11 cellular contexts compared by ENCODE assay signal in the genomic region with DNA sequence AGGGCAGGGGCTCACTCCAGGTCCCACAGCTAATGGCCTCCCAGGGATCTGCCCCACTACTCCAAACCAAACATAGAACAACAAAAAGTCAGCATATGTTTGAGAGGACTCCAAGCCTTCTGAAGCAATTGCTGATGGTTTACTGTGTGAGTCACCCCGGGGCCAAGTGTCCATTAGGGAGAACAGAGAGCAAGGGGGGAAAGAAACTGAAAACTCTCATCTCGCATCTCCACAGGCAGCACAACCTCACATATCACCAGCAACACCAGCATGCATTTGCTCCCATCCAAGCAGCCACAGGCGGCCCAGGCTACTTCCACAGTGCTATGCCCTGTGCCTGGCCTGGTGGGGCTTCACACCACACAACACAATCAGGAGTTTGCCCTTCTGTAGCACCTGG. TPM values are rescaled to one million over a fixed set of nuclear protein-coding genes. Genes with fewer than 3 reads are reported as not detected.
DNase-seq lines count a peak whose midpoint lies in the region; ATAC-seq, FAIRE-seq and TF ChIP-seq lines count a peak whose summit lies in the region.
"Had no signal": no experiment of that assay in that cellular context is flagged by ENCODE, and none has a peak within 500 bp of the region (broad histone marks: within the 10 kb centered on the region; RNA-seq: fewer than 3 reads in every experiment).

No MANE protein-coding gene starts in this region.

- no peak for FAIRE-seq in GM12878 (lab: Jason Lieb, UNC)

- SMC1A ChIA-PET in GM12878 (lab: Charles Lee; ENCODE audit: uncharacterized antibody, unreplicated experiment) = interaction anchor here (1.0 to 11.2 kb wide), 6 partner anchors 10 to 130 kb away, joined by 3 to 302 read pairs (median 6); partner anchors contain the start of gene CYRIA

- no peak for TF ChIP-seq EP300 in GM12878 (IDR thresholded peaks at IDR 0.05; ENCODE audit: borderline replicate concordance in 1 of 2, control insufficient read depth in 1 of 2, low read depth in 2 of 2, low read length in 2 of 2)

- peak overlapping the region; percentile 34 to 94 (median 80) for H3K4me3 Mint-ChIP-seq in IgD-negative memory B cell
- H3K4me3 Mint-ChIP-seq in stimulated activated memory B cell treated with anti-CD40 and anti-IgM and Interleukin-4, amounts not matched to agents 10 μg/mL and 1 μg/mL and 100 μg/mL, for 72 hours = peak overlapping the region; percentile 47
- H3K4me3 Mint-ChIP-seq: neural crest cell had no signal

- no peak overlapping the region for H2AFZ ChIP-seq in GM12878 (ENCODE audit: control insufficient read depth, low read depth, low read length)

- H3K27me3 ChIP-seq in GM12878 (replicated peaks in 1 of 2; ENCODE audit: control insufficient read depth in 2 of 2, insufficient read depth in 2 of 2, low read length in 1 of 2) = peaks cover 0 to 11% of the 10 kb centered on the region in 2 experiments

- peaks cover 16% of the 10 kb centered on the region for H3K4me1 ChIP-seq in GM12878 (ENCODE audit: control insufficient read depth, insufficient read depth, low read length)

- no peaks in the 10 kb centered on the region for H3K27me3 Mint-ChIP-seq in IgD-negative memory B cell
- no peaks in the 10 kb centered on the region for H3K27me3 Mint-ChIP-seq in stimulated activated memory B cell treated with anti-CD40 and anti-IgM and Interleukin-4, amounts not matched to agents 10 μg/mL and 1 μg/mL and 100 μg/mL, for 72 hours

- TF ChIP-seq POLR2A in GM12878 (IDR thresholded peaks at IDR 0.05; ENCODE audit: low read depth, low read length) = no peak

- no peak overlapping the region for H3K4me3 ChIP-seq in GM12878

- no peak for TF ChIP-seq CTCF in GM12878 (IDR thresholded peaks at IDR 0.05 in 2 of 3, conservative IDR thresholded peaks at IDR 0.05 in 1 of 3; ENCODE audit: control insufficient read depth in 2 of 3, extremely low read depth in 1 of 3, insufficient read depth in 1 of 3, low read depth in 3 of 3, low read length in 3 of 3)

- in situ Hi-C loops in GM12878 (cut with MboI) = no loop called here

- RAD21 ChIA-PET in GM12878 (lab: Charles Lee; ENCODE audit: unreplicated experiment) = interaction anchor here (0.8 to 11.2 kb wide), 5 partner anchors 12 to 131 kb away, joined by 3 to 185 read pairs (median 4); no protein-coding TSS in a partner anchor

- H3K36me3 ChIP-seq in GM12878 (ENCODE audit: control insufficient read depth in 2 of 2, insufficient read depth in 2 of 2, low read length in 1 of 2) = no peaks in the 10 kb centered on the region

- BruUV-seq in GM12878 (replicated peaks; lab: Mats Ljungman, UMichigan) = no TSS peak

- H3K27ac ChIP-seq in GM12878 (ENCODE audit: control insufficient read depth, insufficient read depth) = no peak overlapping the region

- H3K9me3 ChIP-seq in GM12878 (replicated peaks; ENCODE audit: control insufficient read depth, insufficient read depth, low read length) = no peaks in the 10 kb centered on the region

- no peak for DNase-seq in GM12878 (ENCODE audit: low read depth, low spot score)
- peak; percentile 26 for DNase-seq in kidney glomerular epithelial cell (lab: John Stamatoyannopoulos, UW)
- no peak for DNase-seq in activated CD4-positive, alpha-beta T cell treated with anti-CD3 and anti-CD28 coated beads for 4 hours
- DNase-seq in NCI-H1092 (lab: John Stamatoyannopoulos, UW) = no peak
- DNase-seq in NCI-H345 (lab: John Stamatoyannopoulos, UW) = no peak
- no peak for DNase-seq in OCI-M2 (lab: John Stamatoyannopoulos, UW; ENCODE audit: unreplicated experiment)

- intact Hi-C loops in GM12878 (cut with micrococcal nuclease; ENCODE audit: unreplicated experiment) = loop anchor here (2.0 kb wide), 1 partner anchor 30 kb away; no protein-coding TSS in a partner anchor

- no peaks in the 10 kb centered on the region for H4K20me1 ChIP-seq in GM12878 (ENCODE audit: control insufficient read depth, insufficient read depth)

- peaks cover 8% of the 10 kb centered on the region for H3K36me3 Mint-ChIP-seq in IgD-negative memory B cell
- peaks cover 33% of the 10 kb centered on the region for H3K36me3 Mint-ChIP-seq in stimulated activated memory B cell treated with anti-CD40 and anti-IgM and Interleukin-4, amounts not matched to agents 10 μg/mL and 1 μg/mL and 100 μg/mL, for 72 hours

- peak; percentile 24 for ATAC-seq in GM12878
- ATAC-seq in stimulated activated memory B cell treated with anti-CD40 and anti-IgM and Interleukin-4, amounts not matched to agents 10 μg/mL and 1 μg/mL and 100 μg/mL, for 72 hours = no peak
- ATAC-seq: HCT116, Panc1 had no signal

- POLR2A ChIA-PET in GM12878 (lab: Charles Lee) = interaction anchor here (2.8 to 3.3 kb wide), 3 partner anchors 28 to 38 kb away, joined by 9 to 15 read pairs (median 13); partner anchors contain the start of gene CYRIA

- CTCF ChIA-PET in GM12878 (lab: Yijun Ruan, JAX) = interaction anchor here (1.4 to 10.3 kb wide), 5 partner anchors 12 to 135 kb away, joined by 3 to 83 read pairs (median 12); no protein-coding TSS in a partner anchor

- peak overlapping the region; percentile 85 to 97 (median 96) for H3K27ac Mint-ChIP-seq in IgD-negative memory B cell
- peak overlapping the region; percentile 92 for H3K27ac Mint-ChIP-seq in stimulated activated memory B cell treated with anti-CD40 and anti-IgM and Interleukin-4, amounts not matched to agents 10 μg/mL and 1 μg/mL and 100 μg/mL, for 72 hours

- no peaks in the 10 kb centered on the region for H3K9me3 Mint-ChIP-seq in IgD-negative memory B cell
- H3K9me3 Mint-ChIP-seq in stimulated activated memory B cell treated with anti-CD40 and anti-IgM and Interleukin-4, amounts not matched to agents 10 μg/mL and 1 μg/mL and 100 μg/mL, for 72 hours = no peaks in the 10 kb centered on the region
- H3K9me3 Mint-ChIP-seq: neural crest cell had no signal

- TF ChIP-seq RAD21 in GM12878 (IDR thresholded peaks at IDR 0.05; ENCODE audit: insufficient read depth, low read depth, low read length) = no peak

- WGBS in GM12878 (ENCODE audit: insufficient coverage, insufficient replicate concordance, low lambda C conversion rate, missing lambda C conversion rate) = 0% methylated on average over 3 of the region's 3 CpGs

- no peak overlapping the region for H3K4me2 ChIP-seq in GM12878 (ENCODE audit: control insufficient read depth, insufficient read depth)

- H3K79me2 ChIP-seq in GM12878 (ENCODE audit: control insufficient read depth, insufficient read depth, low read length) = no peaks in the 10 kb centered on the region

- H3K9ac ChIP-seq in GM12878 (ENCODE audit: control insufficient read depth, insufficient read depth, low read length) = no peak overlapping the region

- peaks cover 94 to 96% (median 95%) of the 10 kb centered on the region in 3 donors for H3K4me1 Mint-ChIP-seq in IgD-negative memory B cell
- peaks cover 99% of the 10 kb centered on the region for H3K4me1 Mint-ChIP-seq in stimulated activated memory B cell treated with anti-CD40 and anti-IgM and Interleukin-4, amounts not matched to agents 10 μg/mL and 1 μg/mL and 100 μg/mL, for 72 hours

TF ChIP-seq in GM12878, 131 proteins besides CTCF, POLR2A, EP300 and RAD21 (continues in another document):
- TF ChIP-seq, protein P1, sequence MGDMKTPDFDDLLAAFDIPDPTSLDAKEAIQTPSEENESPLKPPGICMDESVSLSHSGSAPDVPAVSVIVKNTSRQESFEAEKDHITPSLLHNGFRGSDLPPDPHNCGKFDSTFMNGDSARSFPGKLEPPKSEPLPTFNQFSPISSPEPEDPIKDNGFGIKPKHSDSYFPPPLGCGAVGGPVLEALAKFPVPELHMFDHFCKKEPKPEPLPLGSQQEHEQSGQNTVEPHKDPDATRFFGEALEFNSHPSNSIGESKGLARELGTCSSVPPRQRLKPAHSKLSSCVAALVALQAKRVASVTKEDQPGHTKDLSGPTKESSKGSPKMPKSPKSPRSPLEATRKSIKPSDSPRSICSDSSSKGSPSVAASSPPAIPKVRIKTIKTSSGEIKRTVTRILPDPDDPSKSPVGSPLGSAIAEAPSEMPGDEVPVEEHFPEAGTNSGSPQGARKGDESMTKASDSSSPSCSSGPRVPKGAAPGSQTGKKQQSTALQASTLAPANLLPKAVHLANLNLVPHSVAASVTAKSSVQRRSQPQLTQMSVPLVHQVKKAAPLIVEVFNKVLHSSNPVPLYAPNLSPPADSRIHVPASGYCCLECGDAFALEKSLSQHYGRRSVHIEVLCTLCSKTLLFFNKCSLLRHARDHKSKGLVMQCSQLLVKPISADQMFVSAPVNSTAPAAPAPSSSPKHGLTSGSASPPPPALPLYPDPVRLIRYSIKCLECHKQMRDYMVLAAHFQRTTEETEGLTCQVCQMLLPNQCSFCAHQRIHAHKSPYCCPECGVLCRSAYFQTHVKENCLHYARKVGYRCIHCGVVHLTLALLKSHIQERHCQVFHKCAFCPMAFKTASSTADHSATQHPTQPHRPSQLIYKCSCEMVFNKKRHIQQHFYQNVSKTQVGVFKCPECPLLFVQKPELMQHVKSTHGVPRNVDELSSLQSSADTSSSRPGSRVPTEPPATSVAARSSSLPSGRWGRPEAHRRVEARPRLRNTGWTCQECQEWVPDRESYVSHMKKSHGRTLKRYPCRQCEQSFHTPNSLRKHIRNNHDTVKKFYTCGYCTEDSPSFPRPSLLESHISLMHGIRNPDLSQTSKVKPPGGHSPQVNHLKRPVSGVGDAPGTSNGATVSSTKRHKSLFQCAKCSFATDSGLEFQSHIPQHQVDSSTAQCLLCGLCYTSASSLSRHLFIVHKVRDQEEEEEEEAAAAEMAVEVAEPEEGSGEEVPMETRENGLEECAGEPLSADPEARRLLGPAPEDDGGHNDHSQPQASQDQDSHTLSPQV (IDR thresholded peaks at IDR 0.05) = no peak
- TF ChIP-seq ZNF384 (IDR thresholded peaks at IDR 0.05; ENCODE audit: borderline replicate concordance, low read depth, low read length) (no peak), RFX5 (IDR thresholded peaks at IDR 0.05; ENCODE audit: low read depth, low read length) (no peak), RELA (IDR thresholded peaks at IDR 0.05; ENCODE audit: borderline replicate concordance, partially characterized antibody) (no peak)

RNA-seq across cellular contexts. Expression of gene CYRIA, which starts 39.1 kb away (rescaled TPM):
- polyA plus RNA-seq in IgD-negative memory B cell = 31.0 TPM
- 51.1 and 55.0 TPM in 2 replicates for total RNA-seq in GM12878 (2013; cell fraction: nucleolus; rRNA removed)
- total RNA-seq in GM12878 (2014; rRNA removed) = 3.0 and 4.2 TPM in 2 replicates
- total RNA-seq in GM12878 (2014; rRNA removed; fragmentation: Illumina TruSeq; extraction: Trizol) = 5.8 and 6.9 TPM in 2 replicates
- 9.2 and 11.2 TPM in 2 replicates for total RNA-seq in GM12878 (2021)
- polyA plus RNA-seq in GM12878 (2011; ENCODE audit: low read depth) = 0.73 TPM
- polyA plus RNA-seq in GM12878 (2011; rRNA removed) = 11.9 and 13.0 TPM in 2 replicates
- polyA plus RNA-seq in GM12878 (2011; cell fraction: cytosol; rRNA removed) = 5.5 and 6.6 TPM in 2 replicates
- 12.6 and 15.4 TPM in 2 replicates for polyA plus RNA-seq in GM12878 (2011; cell fraction: nucleus; rRNA removed)
- 0.93 and 1.2 TPM in 2 replicates for polyA plus RNA-seq in GM12878 (2012)
- polyA plus RNA-seq in GM12878 (2014; fragmentation: Illumina TruSeq; extraction: Trizol) = 9.4 and 11.7 TPM in 2 replicates
- 1 to 10 TPM; 5.4 to 7.8 TPM for polyA plus RNA-seq in GM12878 (2014; fragmentation: Nextera tagmentation; extraction: Ambion mirVana)
- polyA plus RNA-seq in GM12878 (2014; rRNA removed) = 4.8 and 6.0 TPM in 2 replicates
- polyA plus RNA-seq in GM12878 (2016; fragmentation: Nextera tagmentation; extraction: Ambion mirVana) = 10 to 100 TPM in 1 of 2 experiments, 1 to 10 TPM in 1; 9.6 to 13.1 TPM
- 8.2 and 12.9 TPM in 2 replicates for polyA minus RNA-seq in GM12878 (2011; rRNA and poly(A)+ RNA removed)
- 2.3 and 4.1 TPM in 2 replicates for polyA minus RNA-seq in GM12878 (2011; cell fraction: cytosol; rRNA and poly(A)+ RNA removed)
- 10.4 and 11.1 TPM in 2 replicates for polyA minus RNA-seq in GM12878 (2011; cell fraction: nucleus; rRNA and poly(A)+ RNA removed)
